8 cellular contexts compared by ENCODE assay signal in genomic region chr16:3611145-3611977, GRCh38. TPM values are rescaled to one million over a fixed set of nuclear protein-coding genes. Genes with fewer than 3 reads are reported as not detected.
DNase-seq lines count a peak whose midpoint lies in the region; ATAC-seq and TF ChIP-seq lines count a peak whose summit lies in the region.

TSS of gene SLX4 (minus strand) at chr16:3611606. CDS start at chr16:3608964, 2,642 bp downstream.

- peak; percentile 85 for ATAC-seq in HG02610 (IDR thresholded peaks at IDR 0.05; ENCODE audit: unreplicated experiment)

- peaks cover 46% of the 10 kb centered on the region for H3K36me3 Mint-ChIP-seq in activated naive CD4-positive, alpha-beta T cell treated with anti-CD3 and anti-CD28 coated beads, Interleukin-2, amount 10 ng/mL, durations not matched to agents 7 days and 5 days

- H3K4me1 Mint-ChIP-seq in activated naive CD4-positive, alpha-beta T cell treated with anti-CD3 and anti-CD28 coated beads, Interleukin-2, amount 10 ng/mL, durations not matched to agents 7 days and 5 days, result peaks cover 64% of the 10 kb centered on the region

- peak within 1 kb of the TSS; percentile 99 for H3K27ac Mint-ChIP-seq in activated naive CD4-positive, alpha-beta T cell treated with anti-CD3 and anti-CD28 coated beads, Interleukin-2, amount 10 ng/mL, durations not matched to agents 7 days and 5 days

- POLR2A ChIA-PET in SK-N-SH (lab: Yijun Ruan, JAX), result no interaction called here

- peak within 1 kb of the TSS; percentile 86 for H3K9ac ChIP-seq in SK-N-SH

- TF ChIP-seq EP300 in SK-N-SH (IDR thresholded peaks at IDR 0.05; ENCODE audit: borderline replicate concordance in 1 of 2, low read depth in 1 of 2, low read length in 1 of 2), result no peak
- TF ChIP-seq EP300 in suprapubic skin (IDR thresholded peaks at IDR 0.05), result no peak

- 0% methylated on average over 16 of the region's 86 CpGs for WGBS in SK-N-SH (ENCODE audit: low lambda C conversion rate)
- 0% methylated on average over 19 of the region's 86 CpGs for WGBS in suprapubic skin

- H3K4me3 Mint-ChIP-seq in activated naive CD4-positive, alpha-beta T cell treated with anti-CD3 and anti-CD28 coated beads, Interleukin-2, amount 10 ng/mL, durations not matched to agents 7 days and 5 days, result peak within 1 kb of the TSS; percentile 97

- H3K27me3 ChIP-seq in SK-N-SH (ENCODE audit: insufficient read depth) (no peaks in the 10 kb centered on the region), suprapubic skin (no peaks in the 10 kb centered on the region)

- H3K9me3 ChIP-seq in SK-N-SH, result no peaks in the 10 kb centered on the region
- no peaks in the 10 kb centered on the region for H3K9me3 ChIP-seq in suprapubic skin

- H2AFZ ChIP-seq in SK-N-SH (ENCODE audit: low read depth), result peak within 1 kb of the TSS; percentile 98

- H3K4me3 ChIP-seq in GM08714 (ENCODE audit: low read length) (peak within 1 kb of the TSS; percentile 90), SK-N-SH (ENCODE audit: low read depth in 2 of 2, low read length in 1 of 2) (peak within 1 kb of the TSS; percentile 71 to 98), suprapubic skin (peak within 1 kb of the TSS; percentile 90)

- H3K4me1 ChIP-seq in SK-N-SH (ENCODE audit: control insufficient read depth in 1 of 2, insufficient read depth in 2 of 2, low read depth in 1 of 2, low read length in 1 of 2) (peaks cover 10 to 12% of the 10 kb centered on the region in 2 experiments), suprapubic skin (peaks cover 24% of the 10 kb centered on the region)

- H3K27ac ChIP-seq in SK-N-SH (ENCODE audit: low read depth in 2 of 2, low read length in 1 of 2), result peak within 1 kb of the TSS; percentile 63 to 83; a peak in 3 of 4 replicates
- H3K27ac ChIP-seq in suprapubic skin, result peak within 1 kb of the TSS; percentile 68

- H4K20me1 ChIP-seq in SK-N-SH (ENCODE audit: insufficient read depth), result no peaks in the 10 kb centered on the region

- no peak for TF ChIP-seq RAD21 in SK-N-SH (IDR thresholded peaks at IDR 0.05; ENCODE audit: low read length)

- no peaks in the 10 kb centered on the region for H3K9me3 Mint-ChIP-seq in activated naive CD4-positive, alpha-beta T cell treated with anti-CD3 and anti-CD28 coated beads, Interleukin-2, amount 10 ng/mL, durations not matched to agents 7 days and 5 days

- TF ChIP-seq POLR2A in suprapubic skin (IDR thresholded peaks at IDR 0.05), result peak in 1 of 2 donors; percentile 34

- peak within 1 kb of the TSS; percentile 97 for H3K4me2 ChIP-seq in SK-N-SH

- TF ChIP-seq CTCF in SK-N-SH (IDR thresholded peaks at IDR 0.05) (no peak), suprapubic skin (IDR thresholded peaks at IDR 0.05) (no peak)

- no peaks in the 10 kb centered on the region for H3K27me3 Mint-ChIP-seq in activated naive CD4-positive, alpha-beta T cell treated with anti-CD3 and anti-CD28 coated beads, Interleukin-2, amount 10 ng/mL, durations not matched to agents 7 days and 5 days

- peaks cover 57% of the 10 kb centered on the region for H3K79me2 ChIP-seq in SK-N-SH (ENCODE audit: insufficient read depth)

- H3F3A ChIP-seq in SK-N-SH (replicated peaks; ENCODE audit: insufficient read depth), result no peaks in the 10 kb centered on the region

- H3K36me3 ChIP-seq in SK-N-SH (replicated peaks in 1 of 2; ENCODE audit: control insufficient read depth in 1 of 2, insufficient read depth in 2 of 2, low read length in 1 of 2) (peaks cover 6 to 8% of the 10 kb centered on the region in 2 experiments), suprapubic skin (no peaks in the 10 kb centered on the region)

- CTCF ChIA-PET in SK-N-SH (lab: Yijun Ruan, JAX), result interaction anchor here (0.8 to 0.9 kb wide), 2 partner anchors 79 to 143 kb away, joined by 3 read pairs; no protein-coding TSS in a partner anchor
- CTCF ChIA-PET in activated naive CD4-positive, alpha-beta T cell treated with anti-CD3 and anti-CD28 coated beads, Interleukin-2, amount 10 ng/mL, durations not matched to agents 7 days and 5 days (lab: Charles Lee), result interaction anchor here (0.8 to 1.3 kb wide), 3 partner anchors 11 to 267 kb away, joined by 3 read pairs; no protein-coding TSS in a partner anchor

- no peaks in the 10 kb centered on the region for H3K9me2 ChIP-seq in SK-N-SH

- DNase-seq in NCI-H1092 (lab: John Stamatoyannopoulos, UW) (peak; percentile 89), SK-N-SH (peak; percentile 100), glomerular visceral epithelial cell (ENCODE audit: extremely low spot score) (peak; percentile 95), occipital lobe (lab: John Stamatoyannopoulos, UW) (peak; percentile 67), suprapubic skin (ENCODE audit: low spot score in 2 of 2) (peak; percentile 92 to 94)
- DNase-seq in activated naive CD4-positive, alpha-beta T cell treated with anti-CD3 and anti-CD28 coated beads, Interleukin-2, amount 10 ng/mL, durations not matched to agents 7 days and 5 days, result peak; percentile 91

TF ChIP-seq in SK-N-SH, 30 proteins besides CTCF, POLR2A, EP300 and RAD21 (continues in another document):
- no peak for TF ChIP-seq MEF2A (IDR thresholded peaks at IDR 0.05; ENCODE audit: borderline replicate concordance, low read depth)
- no peak for TF ChIP-seq FOXJ3 (CRISPR knock-in tag; IDR thresholded peaks at IDR 0.05)
- TF ChIP-seq IRF3 (IDR thresholded peaks at IDR 0.05; ENCODE audit: low read depth, low read length), result no peak
- TF ChIP-seq POLR2AphosphoS5 (IDR thresholded peaks at IDR 0.05; ENCODE audit: low read depth, low read length), result peak; percentile 58; the same call in 1 of the 2 replicates
- TF ChIP-seq USF2 (IDR thresholded peaks at IDR 0.05; ENCODE audit: borderline replicate concordance, low read depth, low read length), result no peak
- no peak for TF ChIP-seq EZH2phosphoT487 (IDR thresholded peaks at IDR 0.05; ENCODE audit: borderline replicate concordance, low read depth)
- peak; percentile 54; the same call in 1 of the 2 replicates for TF ChIP-seq RCOR1 (IDR thresholded peaks at IDR 0.05; ENCODE audit: low read length)
- TF ChIP-seq YY1 (IDR thresholded peaks at IDR 0.05; ENCODE audit: low read depth), result peak; percentile 25; the same call in 1 of the 2 replicates
- TF ChIP-seq ELF1 (IDR thresholded peaks at IDR 0.05), result peak; percentile 76
- TF ChIP-seq FOXM1 (IDR thresholded peaks at IDR 0.05; ENCODE audit: low read depth), result no peak
- TF ChIP-seq RFX5 (IDR thresholded peaks at IDR 0.05; ENCODE audit: low read length), result no peak
- peak; percentile 99 for TF ChIP-seq NRF1 (IDR thresholded peaks at IDR 0.05; ENCODE audit: low read depth, low read length)
- TF ChIP-seq MAX (IDR thresholded peaks at IDR 0.05; ENCODE audit: low read depth), result peak; percentile 34; the same call in 1 of the 2 replicates
- no peak for TF ChIP-seq TEAD4 (IDR thresholded peaks at IDR 0.05; ENCODE audit: borderline replicate concordance, insufficient read depth)
- no peak for TF ChIP-seq GATA2 (CRISPR knock-in tag; IDR thresholded peaks at IDR 0.05)
- TF ChIP-seq FOSL2 (IDR thresholded peaks at IDR 0.05; ENCODE audit: borderline replicate concordance, low read depth), result no peak
- TF ChIP-seq SMC3 (IDR thresholded peaks at IDR 0.05; ENCODE audit: low read depth, low read length), result no peak
- TF ChIP-seq, protein P1, sequence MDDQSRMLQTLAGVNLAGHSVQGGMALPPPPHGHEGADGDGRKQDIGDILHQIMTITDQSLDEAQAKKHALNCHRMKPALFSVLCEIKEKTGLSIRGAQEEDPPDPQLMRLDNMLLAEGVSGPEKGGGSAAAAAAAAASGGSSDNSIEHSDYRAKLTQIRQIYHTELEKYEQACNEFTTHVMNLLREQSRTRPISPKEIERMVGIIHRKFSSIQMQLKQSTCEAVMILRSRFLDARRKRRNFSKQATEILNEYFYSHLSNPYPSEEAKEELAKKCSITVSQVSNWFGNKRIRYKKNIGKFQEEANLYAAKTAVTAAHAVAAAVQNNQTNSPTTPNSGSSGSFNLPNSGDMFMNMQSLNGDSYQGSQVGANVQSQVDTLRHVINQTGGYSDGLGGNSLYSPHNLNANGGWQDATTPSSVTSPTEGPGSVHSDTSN (IDR thresholded peaks at IDR 0.05), result no peak
- TF ChIP-seq CHD2 (IDR thresholded peaks at IDR 0.05; ENCODE audit: low read length, partially characterized antibody), result no peak
- no peak for TF ChIP-seq NFIC (IDR thresholded peaks at IDR 0.05; ENCODE audit: borderline replicate concordance)
- TF ChIP-seq, protein P2, sequence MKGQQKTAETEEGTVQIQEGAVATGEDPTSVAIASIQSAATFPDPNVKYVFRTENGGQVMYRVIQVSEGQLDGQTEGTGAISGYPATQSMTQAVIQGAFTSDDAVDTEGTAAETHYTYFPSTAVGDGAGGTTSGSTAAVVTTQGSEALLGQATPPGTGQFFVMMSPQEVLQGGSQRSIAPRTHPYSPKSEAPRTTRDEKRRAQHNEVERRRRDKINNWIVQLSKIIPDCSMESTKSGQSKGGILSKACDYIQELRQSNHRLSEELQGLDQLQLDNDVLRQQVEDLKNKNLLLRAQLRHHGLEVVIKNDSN (IDR thresholded peaks at IDR 0.05; ENCODE audit: borderline replicate concordance, low read depth), result no peak
- no peak for TF ChIP-seq JUND (IDR thresholded peaks at IDR 0.05)
- TF ChIP-seq TCF12 (IDR thresholded peaks at IDR 0.05), result no peak

RNA-seq across cellular contexts. Expression of gene SLX4, which starts in this region (rescaled TPM):
- 1.9 and 2.1 TPM in 2 replicates for polyA plus RNA-seq in SK-N-SH (2012; rRNA removed)
- 0.72 and 0.84 TPM in 2 replicates for polyA plus RNA-seq in SK-N-SH (2012; cell fraction: cytosol; rRNA removed)
- polyA plus RNA-seq in SK-N-SH (2012; cell fraction: nucleus; rRNA removed), result 8.1 and 10.3 TPM in 2 replicates
- 6.2 TPM for total RNA-seq in occipital lobe
- total RNA-seq in suprapubic skin, result 1 to 10 TPM; 2.9 to 6.0 (median 4.5) TPM

Comparison
In these comparisons a context has a peak if more than half of its experiments do, and no peak if none do; other contexts are left out.
1. Peak in every context shown above with its lines: DNase-seq, ATAC-seq, H3K4me3 ChIP-seq and H3K27ac ChIP-seq.